8 cellular contexts compared by ENCODE assay signal in the genomic region with DNA sequence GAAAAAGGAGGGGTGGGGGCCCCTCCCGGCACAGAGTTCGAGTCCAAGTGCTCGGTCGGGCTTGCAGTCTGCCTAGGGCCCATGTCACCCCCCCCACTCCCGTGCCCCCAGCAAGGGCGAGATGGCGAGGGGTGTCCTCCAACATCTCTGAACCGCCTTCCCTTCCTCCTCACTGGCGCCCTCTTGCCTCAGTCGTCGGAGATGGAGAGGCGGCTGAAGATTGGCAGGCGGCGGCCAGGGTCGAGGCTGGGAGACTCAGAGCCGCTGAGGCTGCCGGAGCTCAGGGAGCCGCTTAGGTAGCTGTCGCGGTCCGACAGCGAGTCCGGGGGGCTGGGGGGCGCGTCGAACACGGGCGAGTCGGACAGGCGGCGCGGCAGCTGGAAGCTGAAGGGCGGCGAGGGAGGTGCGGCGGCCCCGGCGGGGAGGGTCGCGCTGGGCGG. TPM values are rescaled to one million over a fixed set of nuclear protein-coding genes. Genes with fewer than 3 reads are reported as not detected.
DNase-seq lines count a peak whose midpoint lies in the region; ATAC-seq lines count a peak whose summit lies in the region.

No MANE protein-coding gene starts in this region.

- peak overlapping the region; percentile 98 for H3K56ac ChIP-seq in mesendoderm (ENCODE audit: low read length)

- peak overlapping the region; percentile 99 for H3K27ac Mint-ChIP-seq in activated CD4-positive, alpha-beta memory T cell treated with anti-CD3 and anti-CD28 coated beads, Interleukin-2, amount 10 ng/mL, durations not matched to agents 7 days and 5 days

- peak overlapping the region; percentile 82 for H3K23ac ChIP-seq in mesendoderm (ENCODE audit: low read length)

- H3K4ac ChIP-seq in mesendoderm (ENCODE audit: low read depth, low read length), result no peak overlapping the region

- H3K4me2 ChIP-seq in mesendoderm (ENCODE audit: low read length), result peak overlapping the region; percentile 75

- no peak overlapping the region for H2AK5ac ChIP-seq in mesendoderm (ENCODE audit: low read length)

- H2BK15ac ChIP-seq in mesendoderm (replicated peaks; ENCODE audit: low read depth), result no peak overlapping the region

- POLR2A ChIA-PET in activated CD4-positive, alpha-beta memory T cell treated with anti-CD3 and anti-CD28 coated beads, Interleukin-2, amount 10 ng/mL, durations not matched to agents 7 days and 5 days (lab: Charles Lee), result interaction anchor here (1.0 to 16.5 kb wide), 8 partner anchors 29 to 414 kb away, joined by 3 to 1053 read pairs (median 3); no protein-coding TSS in a partner anchor

- peaks cover 35% of the 10 kb centered on the region for H3K79me2 ChIP-seq in mesendoderm (ENCODE audit: control insufficient read depth, insufficient read depth, low read length)

- no peak overlapping the region for H2BK5ac ChIP-seq in mesendoderm (ENCODE audit: low read length)

- H3K4me3 Mint-ChIP-seq in activated CD4-positive, alpha-beta memory T cell treated with anti-CD3 and anti-CD28 coated beads, Interleukin-2, amount 10 ng/mL, durations not matched to agents 7 days and 5 days, result peak overlapping the region; percentile 99

- no peaks in the 10 kb centered on the region for H3K27me3 Mint-ChIP-seq in activated CD4-positive, alpha-beta memory T cell treated with anti-CD3 and anti-CD28 coated beads, Interleukin-2, amount 10 ng/mL, durations not matched to agents 7 days and 5 days

- H3K9me3 Mint-ChIP-seq in activated CD4-positive, alpha-beta memory T cell treated with anti-CD3 and anti-CD28 coated beads, Interleukin-2, amount 10 ng/mL, durations not matched to agents 7 days and 5 days, result no peaks in the 10 kb centered on the region

- peaks cover 39% of the 10 kb centered on the region for H3K36me3 ChIP-seq in effector memory CD4-positive, alpha-beta T cell (ENCODE audit: control insufficient read depth, insufficient read depth, low read length)
- no peaks in the 10 kb centered on the region for H3K36me3 ChIP-seq in mesendoderm (ENCODE audit: control insufficient read depth, insufficient read depth, low read length)

- H3K27ac ChIP-seq in effector memory CD4-positive, alpha-beta T cell (ENCODE audit: insufficient read depth, low read length, poor library complexity, severe bottlenecking), result peak overlapping the region; percentile 91
- peak overlapping the region; percentile 85 for H3K27ac ChIP-seq in mesendoderm (ENCODE audit: low read depth, low read length)

- no CpG with 5 or more reads among the region's 41 CpGs for WGBS in mesendoderm (ENCODE audit: extremely low coverage, insufficient coverage, low lambda C conversion rate)

- H4K8ac ChIP-seq in mesendoderm (ENCODE audit: low read depth, low read length), result no peak overlapping the region

- H3K79me1 ChIP-seq in mesendoderm (ENCODE audit: low read length), result no peaks in the 10 kb centered on the region

- H3K36me3 Mint-ChIP-seq in activated CD4-positive, alpha-beta memory T cell treated with anti-CD3 and anti-CD28 coated beads, Interleukin-2, amount 10 ng/mL, durations not matched to agents 7 days and 5 days (ENCODE audit: low read depth), result peaks cover 60% of the 10 kb centered on the region

- no peak for ATAC-seq in HG02973 (IDR thresholded peaks at IDR 0.05; ENCODE audit: unreplicated experiment)

- no peak overlapping the region for H2BK120ac ChIP-seq in mesendoderm (ENCODE audit: low read depth, low read length)

- no peak overlapping the region for H4K5ac ChIP-seq in mesendoderm (ENCODE audit: low read length)

- no peaks in the 10 kb centered on the region for H3K9me3 ChIP-seq in effector memory CD4-positive, alpha-beta T cell (ENCODE audit: control insufficient read depth, low read length)

- H3K4me3 ChIP-seq in effector memory CD4-positive, alpha-beta T cell (ENCODE audit: insufficient read depth, low read depth, low read length, poor library complexity, severe bottlenecking), result peak overlapping the region; percentile 95
- H3K4me3 ChIP-seq in mesendoderm (ENCODE audit: low read length), result peak overlapping the region; percentile 15

- peak; percentile 29 for DNase-seq in DMS114 treated with DMSO at 0.1 percent for 48 hours (lab: John Stamatoyannopoulos, UW; ENCODE audit: unreplicated experiment)
- DNase-seq in MV-4-11 (lab: John Stamatoyannopoulos, UW), result peak; percentile 58
- peak; percentile 81 for DNase-seq in activated CD4-positive, alpha-beta memory T cell treated with anti-CD3 and anti-CD28 coated beads, Interleukin-2, amount 10 ng/mL, durations not matched to agents 7 days and 5 days
- DNase-seq in effector memory CD4-positive, alpha-beta T cell, result peak; percentile 43 to 52 (median 51)
- peak; percentile 94 for DNase-seq in mesendoderm
- DNase-seq in stimulated activated CD8-positive, alpha-beta memory T cell treated with anti-CD3 and anti-CD28 coated beads, Interleukin-2, amount 100 ng/mL, for 1 hour (ENCODE audit: low read depth in 2 of 2), result peak; percentile 43 to 59
- DNase-seq in NCI-H2081 treated with DMSO at 0.1 percent for 48 hours (lab: John Stamatoyannopoulos, UW), result no peak

- peaks cover 33% of the 10 kb centered on the region for H3K4me1 ChIP-seq in effector memory CD4-positive, alpha-beta T cell (ENCODE audit: control insufficient read depth, insufficient read depth, low read length, poor library complexity, severe bottlenecking)
- peaks cover 9% of the 10 kb centered on the region for H3K4me1 ChIP-seq in mesendoderm (ENCODE audit: control insufficient read depth, low read depth, low read length)

- H3K4me1 Mint-ChIP-seq in activated CD4-positive, alpha-beta memory T cell treated with anti-CD3 and anti-CD28 coated beads, Interleukin-2, amount 10 ng/mL, durations not matched to agents 7 days and 5 days, result peaks cover 47% of the 10 kb centered on the region

- no peaks in the 10 kb centered on the region for H3K27me3 ChIP-seq in effector memory CD4-positive, alpha-beta T cell (replicated peaks; ENCODE audit: control insufficient read depth, insufficient read depth, low read length, poor library complexity, severe bottlenecking)
- H3K27me3 ChIP-seq in mesendoderm (ENCODE audit: insufficient read depth, low read length, poor library complexity), result no peaks in the 10 kb centered on the region

- peak overlapping the region; percentile 98 for H3K9ac ChIP-seq in mesendoderm (ENCODE audit: low read length)

- H3K18ac ChIP-seq in mesendoderm (ENCODE audit: low read length), result peak overlapping the region; percentile 19

- CTCF ChIA-PET in activated CD4-positive, alpha-beta memory T cell treated with anti-CD3 and anti-CD28 coated beads, Interleukin-2, amount 10 ng/mL, durations not matched to agents 7 days and 5 days (lab: Charles Lee), result interaction anchor here (1.0 to 16.0 kb wide), 11 partner anchors 21 to 317 kb away, joined by 3 to 230 read pairs (median 7); no protein-coding TSS in a partner anchor

RNA-seq across cellular contexts. Expression of gene ZFP36L2, which starts 2.3 kb away (rescaled TPM):
- 100 to 1,000 TPM; 276 to 278 TPM for total RNA-seq in activated CD4-positive, alpha-beta memory T cell treated with anti-CD3 and anti-CD28 coated beads, Interleukin-2, amount 10 ng/mL, durations not matched to agents 7 days and 5 days
- polyA plus RNA-seq in mesendoderm (2013, experiment 1 of 2), result 71.1 TPM
- polyA plus RNA-seq in mesendoderm (2013, experiment 2 of 2), result 70.6 TPM
